In genomic region chr6:43253401-43253800, GRCh38 we compare ENCODE assay signal across 25 cellular contexts. TPM values are rescaled to one million over a fixed set of nuclear protein-coding genes. Genes with fewer than 3 reads are reported as not detected.
DNase-seq lines count a peak whose midpoint lies in the region; ATAC-seq, FAIRE-seq and TF ChIP-seq lines count a peak whose summit lies in the region.
"Had no signal": no experiment of that assay in that cellular context is flagged by ENCODE, and none has a peak within 500 bp of the region (broad histone marks: within the 10 kb centered on the region; RNA-seq: fewer than 3 reads in every experiment).

No MANE protein-coding gene starts in this region.

- no peak for TF ChIP-seq CTCF in H1 (IDR thresholded peaks at IDR 0.05; ENCODE audit: control extremely low read depth in 1 of 3, insufficient read depth in 1 of 3, low read depth in 1 of 3, low read length in 3 of 3)
- TF ChIP-seq CTCF in spleen (IDR thresholded peaks at IDR 0.05 in 8 of 11, conservative IDR thresholded peaks at IDR 0.05 in 3 of 11) = no peak
- no peak for TF ChIP-seq CTCF in uterus (IDR thresholded peaks at IDR 0.05)
- TF ChIP-seq CTCF in gastroesophageal sphincter (IDR thresholded peaks at IDR 0.05) = no peak

- H3K36me3 Mint-ChIP-seq in activated T-helper 17 cell treated with anti-CD3 and anti-CD28 coated beads, Interleukin-2, amount 50 U/mL, for 72 hours (ENCODE audit: low read depth) = no peaks in the 10 kb centered on the region

- no peak overlapping the region for H3K56ac ChIP-seq in H1 (replicated peaks; ENCODE audit: insufficient read length, low read depth, low read length)

- TF ChIP-seq EP300 in H1 (IDR thresholded peaks at IDR 0.05; ENCODE audit: borderline replicate concordance in 1 of 2, low read depth in 2 of 2, low read length in 2 of 2) (no peak), gastroesophageal sphincter (IDR thresholded peaks at IDR 0.05) (no peak)

- no peak overlapping the region for H3K9ac ChIP-seq in H1 (replicated peaks in 1 of 4; ENCODE audit: extremely low read depth in 1 of 4, low read depth in 3 of 4, low read length in 3 of 4)
- H3K9ac ChIP-seq: GM23248, KMS-11 had no signal

- H3K4ac ChIP-seq in H1 (replicated peaks; ENCODE audit: insufficient read length, low read depth, low read length) = no peak overlapping the region

- H3K79me1 ChIP-seq in H1 (ENCODE audit: low read depth, low read length) = no peaks in the 10 kb centered on the region

- no peak for TF ChIP-seq RAD21 in H1 (IDR thresholded peaks at IDR 0.05 in 1 of 2, conservative IDR thresholded peaks at IDR 0.05 in 1 of 2; ENCODE audit: low read depth in 2 of 2, low read length in 2 of 2)

- DNase-seq in H7 = peak; percentile 51
- DNase-seq in H1 (ENCODE audit: low read depth in 1 of 2, low spot score in 2 of 2) = no peak
- peak; percentile 62 for DNase-seq in spleen
- no peak for DNase-seq in activated CD4-positive, CD25-positive, alpha-beta regulatory T cell treated with anti-CD3 and anti-CD28 coated beads, Interleukin-2, amount 50 U/mL, for 72 hours
- DNase-seq in left colon = no peak
- DNase-seq in uterus = no peak
- DNase-seq: ACHN; AML-193; Caco-2; CD4-positive, alpha-beta T cell; DMS153; DMS79; GDM1 had no signal

- H2BK20ac ChIP-seq in H1 (ENCODE audit: low read length) = no peak overlapping the region

- H3K27ac ChIP-seq in H1 (ENCODE audit: low read depth, low read length) (no peak overlapping the region), spleen (no peak overlapping the region), uterus (no peak overlapping the region), gastroesophageal sphincter (no peak overlapping the region)
- H3K27ac ChIP-seq: C4-2B, GM23248, KMS-11 had no signal

- H3K9me3 ChIP-seq in H1 (ENCODE audit: insufficient read depth in 2 of 2, low read depth in 1 of 2, low read length in 1 of 2) (no peaks in the 10 kb centered on the region), spleen (no peaks in the 10 kb centered on the region), uterus (no peaks in the 10 kb centered on the region), gastroesophageal sphincter (no peaks in the 10 kb centered on the region)
- H3K9me3 ChIP-seq: Caco-2 had no signal

- peak overlapping the region; percentile 56 for H3K27ac Mint-ChIP-seq in activated T-helper 17 cell treated with anti-CD3 and anti-CD28 coated beads, Interleukin-2, amount 50 U/mL, for 72 hours
- H3K27ac Mint-ChIP-seq: CD4-positive, alpha-beta T cell had no signal

- peaks cover 17% of the 10 kb centered on the region for H3K27me3 Mint-ChIP-seq in activated T-helper 17 cell treated with anti-CD3 and anti-CD28 coated beads, Interleukin-2, amount 50 U/mL, for 72 hours

- H2BK120ac ChIP-seq in H1 (replicated peaks; ENCODE audit: low read depth, low read length) = no peak overlapping the region

- H3K36me3 ChIP-seq in H7 (replicated peaks; ENCODE audit: control insufficient read depth, insufficient read depth, low read length) (no peaks in the 10 kb centered on the region), H1 (ENCODE audit: control insufficient read depth in 2 of 4, insufficient read depth in 4 of 4, low read length in 3 of 4) (no peaks in the 10 kb centered on the region), spleen (no peaks in the 10 kb centered on the region), uterus (no peaks in the 10 kb centered on the region), gastroesophageal sphincter (no peaks in the 10 kb centered on the region)

- CTCF ChIA-PET in H1 (lab: Charles Lee; ENCODE audit: partially characterized antibody) = interaction anchor here (1.1 to 3.1 kb wide), 8 partner anchors 10 to 255 kb away, joined by 3 to 17 read pairs (median 4); partner anchors contain the start of genes CRIP3 and DNPH1

- peaks cover 16% of the 10 kb centered on the region for H3K27me3 ChIP-seq in H7 (ENCODE audit: control insufficient read depth, insufficient read depth, low read length)
- H3K27me3 ChIP-seq in H1 (replicated peaks in 1 of 4; ENCODE audit: control insufficient read depth in 3 of 4, extremely low read depth in 1 of 4, insufficient read depth in 3 of 4, low read length in 3 of 4) = no peaks in the 10 kb centered on the region; a peak in 1 of 7 replicates
- H3K27me3 ChIP-seq in spleen (replicated peaks in 1 of 7) = peaks cover 0 to 54% (median 7%) of the 10 kb centered on the region in 7 donors
- H3K27me3 ChIP-seq in uterus = no peaks in the 10 kb centered on the region
- peaks cover 63% of the 10 kb centered on the region for H3K27me3 ChIP-seq in gastroesophageal sphincter

- no peak overlapping the region for H3K4me3 Mint-ChIP-seq in activated T-helper 17 cell treated with anti-CD3 and anti-CD28 coated beads, Interleukin-2, amount 50 U/mL, for 72 hours
- H3K4me3 Mint-ChIP-seq: CD4-positive, alpha-beta T cell had no signal

- no peak overlapping the region for H2AFZ ChIP-seq in H1 (ENCODE audit: low read length)
- H2AFZ ChIP-seq: GM23248 had no signal

- H4K5ac ChIP-seq in H1 (ENCODE audit: insufficient read length, low read depth, low read length) = no peak overlapping the region

- TF ChIP-seq POLR2A in H1 (IDR thresholded peaks at IDR 0.05; ENCODE audit: control extremely low read depth in 1 of 2, low read depth in 2 of 2, low read length in 2 of 2) (no peak), spleen (IDR thresholded peaks at IDR 0.05) (no peak), uterus (IDR thresholded peaks at IDR 0.05) (no peak), gastroesophageal sphincter (IDR thresholded peaks at IDR 0.05) (no peak)

- H3K9me3 Mint-ChIP-seq in activated T-helper 17 cell treated with anti-CD3 and anti-CD28 coated beads, Interleukin-2, amount 50 U/mL, for 72 hours = no peaks in the 10 kb centered on the region
- H3K9me3 Mint-ChIP-seq: CD4-positive, alpha-beta T cell had no signal

- no peak overlapping the region for H3K14ac ChIP-seq in H1 (ENCODE audit: insufficient read length)

- 92% methylated on average over 11 of the region's 11 CpGs; no CpG with 5 or more reads in 1 of the 2 experiments for WGBS in H1 (ENCODE audit: extremely low coverage in 1 of 2, insufficient coverage in 1 of 2, insufficient read length in 1 of 2, insufficient replicate concordance in 2 of 2, low coverage in 1 of 2, low lambda C conversion rate in 2 of 2, missing lambda C conversion rate in 1 of 2), 2 experiments
- 86 to 97% (median 91%) methylated on average over 4 to 11 of the region's 11 CpGs for WGBS in spleen, 5 donors
- 73 to 80% methylated on average over 2 to 4 of the region's 11 CpGs for WGBS in gastroesophageal sphincter (ENCODE audit: low coverage in 1 of 2), 2 donors

- H4K20me1 ChIP-seq in H1 (replicated peaks in 1 of 2; ENCODE audit: control insufficient read depth in 1 of 2, insufficient read depth in 2 of 2, low read length in 2 of 2) = no peaks in the 10 kb centered on the region

- no peak overlapping the region for H2BK15ac ChIP-seq in H1 (ENCODE audit: low read length)

- H3K4me2 ChIP-seq in H1 (ENCODE audit: insufficient read depth in 1 of 2, low read depth in 2 of 2, low read length in 2 of 2) = no peak overlapping the region
- H3K4me2 ChIP-seq: KMS-11 had no signal

- H3K4me1 ChIP-seq in H1 (replicated peaks in 1 of 4; ENCODE audit: control insufficient read depth in 3 of 4, insufficient read depth in 4 of 4, low read length in 3 of 4) = peaks cover 0 to 4% (median 0%) of the 10 kb centered on the region in 4 experiments; a peak in 2 of 7 replicates
- H3K4me1 ChIP-seq in spleen = peaks cover 0 to 6% (median 0%) of the 10 kb centered on the region in 6 donors
- H3K4me1 ChIP-seq in uterus = no peaks in the 10 kb centered on the region
- H3K4me1 ChIP-seq in gastroesophageal sphincter = peaks cover 0 to 6% (median 0%) of the 10 kb centered on the region in 3 donors
- H3K4me1 ChIP-seq: Caco-2 had no signal

- no peak overlapping the region for H3K23ac ChIP-seq in H1 (ENCODE audit: insufficient read length)

- FAIRE-seq in H1 (lab: Jason Lieb, UNC) = no peak
- FAIRE-seq: A204.1, D721Med, H54, HepG2 had no signal

- no peak overlapping the region for H2BK12ac ChIP-seq in H1 (ENCODE audit: low read depth, low read length)

- H3K4me3 ChIP-seq in H7 (ENCODE audit: insufficient read depth, low read depth, low read length) (no peak overlapping the region), H1 (ENCODE audit: extremely low read depth in 1 of 4, insufficient read depth in 2 of 4, low read depth in 3 of 4, low read length in 4 of 4) (no peak overlapping the region), spleen (no peak overlapping the region), uterus (no peak overlapping the region), gastroesophageal sphincter (no peak overlapping the region)
- H3K4me3 ChIP-seq: GM23248 had no signal

- intact Hi-C loops in spleen (cut with DNase I; ENCODE audit: low total_unique reads) (no loop called here), left colon (cut with DNase I, micrococcal nuclease) (no loop called here), uterus (cut with DNase I; ENCODE audit: low total_unique reads) (no loop called here)

- no peak for ATAC-seq in activated T-helper 17 cell treated with anti-CD3 and anti-CD28 coated beads, Interleukin-2, amount 50 U/mL, for 72 hours (replicated peaks)
- no peak for ATAC-seq in left colon
- ATAC-seq in gastroesophageal sphincter = no peak
- ATAC-seq: HCT116, HepG2 had no signal

- POLR2A ChIA-PET in H1 (lab: Charles Lee; ENCODE audit: partially characterized antibody) = interaction anchor here (1.2 kb wide), 1 partner anchor 27 kb away, joined by 3 read pairs; no protein-coding TSS in a partner anchor

- no peak overlapping the region for H4K91ac ChIP-seq in H1 (replicated peaks; ENCODE audit: insufficient read length, low read length)

- peaks cover 18% of the 10 kb centered on the region for H3K4me1 Mint-ChIP-seq in activated T-helper 17 cell treated with anti-CD3 and anti-CD28 coated beads, Interleukin-2, amount 50 U/mL, for 72 hours

- H2AK5ac ChIP-seq in H1 (ENCODE audit: low read depth, low read length) = no peak overlapping the region

- H3K23me2 ChIP-seq in H1 (ENCODE audit: low read depth, low read length) = no peaks in the 10 kb centered on the region

- H3K18ac ChIP-seq in H1 (ENCODE audit: extremely low read depth, low read length) = no peak overlapping the region

- no peak overlapping the region for H4K8ac ChIP-seq in H1 (ENCODE audit: extremely low read depth, insufficient read depth, low read length)

- H2BK5ac ChIP-seq in H1 (ENCODE audit: low read depth, low read length) = 0 out of 2 replicates have a peak overlapping the region, but pooled peaks have one; percentile 9

- no peaks in the 10 kb centered on the region for H3K79me2 ChIP-seq in H1 (ENCODE audit: control insufficient read depth in 1 of 2, insufficient read depth in 2 of 2, low read length in 2 of 2)

RNA-seq across cellular contexts. Expression of gene TTBK1, which starts 10.1 kb away (rescaled TPM):
- not detected in 2 replicates for total RNA-seq in H7 (2014; rRNA removed; shearing (Covaris generic))
- total RNA-seq in activated T-helper 17 cell treated with anti-CD3 and anti-CD28 coated beads, Interleukin-2, amount 50 U/mL, for 72 hours = 1 to 10 TPM; 2.2 to 3.6 TPM
- 1.5 and 1.6 TPM in 2 replicates for total RNA-seq in H1 (2021; fragmentation: NEBNext Ultra II Directional; extraction: Animal tissue kit (Norgen Biotek cat#: 25700))
- polyA plus RNA-seq in H1 (2011; rRNA removed) = 0.53 and 0.63 TPM in 2 replicates
- 0.70 TPM for polyA plus RNA-seq in H1 (2011; cell fraction: cytosol; rRNA removed)
- 1.9 TPM for polyA plus RNA-seq in H1 (2011; cell fraction: nucleus; rRNA removed)
- polyA plus RNA-seq in H1 (2012, experiment 1 of 2) = 0.68 to 1.1 TPM (median 0.97 TPM) in 4 replicates
- polyA plus RNA-seq in H1 (2012, experiment 2 of 2) = 0.50 TPM
- polyA plus RNA-seq in H1 (2013, experiment 1 of 2) = 0.26 TPM
- polyA plus RNA-seq in H1 (2013, experiment 2 of 2) = 0.22 TPM
- polyA minus RNA-seq in H1 (2011; rRNA and poly(A)+ RNA removed) = 0.60 and 0.76 TPM in 2 replicates
- polyA minus RNA-seq in H1 (2011; cell fraction: cytosol; rRNA and poly(A)+ RNA removed) = 0.66 TPM
- 1.1 TPM for polyA minus RNA-seq in H1 (2011; cell fraction: nucleus; rRNA and poly(A)+ RNA removed)
- total RNA-seq in spleen = under 1 TPM in 6 of 7 donors, not detected in 1; 0.07 to 0.32 (median 0.11) TPM
- polyA plus RNA-seq in spleen = under 1 TPM; 0.05 to 0.19 (median 0.07) TPM
- under 1 TPM; 0.18 to 0.53 TPM for total RNA-seq in left colon
- under 1 TPM in 2 of 4 donors, not detected in 2; 0.06 to 0.14 TPM for total RNA-seq in uterus
- under 1 TPM in 2 of 4 donors, not detected in 2; 0.08 to 0.20 TPM for total RNA-seq in gastroesophageal sphincter
- total RNA-seq: CD4-positive, alpha-beta T cell; Daoy; GM23248 had no signal
- polyA plus RNA-seq: BJ, GM23248 had no signal

RNA-seq across cellular contexts. Expression of gene DNPH1, which starts 24.1 kb away (rescaled TPM):
- total RNA-seq in H7 (2014; rRNA removed; shearing (Covaris generic)) = 73.6 and 85.3 TPM in 2 replicates
- total RNA-seq in activated T-helper 17 cell treated with anti-CD3 and anti-CD28 coated beads, Interleukin-2, amount 50 U/mL, for 72 hours = 10 to 100 TPM; 42.6 to 57.8 TPM
- 33.9 and 37.2 TPM in 2 replicates for total RNA-seq in H1 (2021; fragmentation: NEBNext Ultra II Directional; extraction: Animal tissue kit (Norgen Biotek cat#: 25700))
- polyA plus RNA-seq in H1 (2011; rRNA removed) (134 and 168 TPM in 2 replicates), spleen (100 to 1,000 TPM; 126 to 201 (median 153) TPM)
- 125 TPM for polyA plus RNA-seq in H1 (2011; cell fraction: cytosol; rRNA removed)
- 70.6 TPM for polyA plus RNA-seq in H1 (2011; cell fraction: nucleus; rRNA removed)
- polyA plus RNA-seq in H1 (2012, experiment 1 of 2) = 48.8 to 75.5 TPM (median 71.2 TPM) in 4 replicates
- 54.9 TPM for polyA plus RNA-seq in H1 (2012, experiment 2 of 2)
- 53.9 TPM for polyA plus RNA-seq in H1 (2013, experiment 1 of 2)
- 54.5 TPM for polyA plus RNA-seq in H1 (2013, experiment 2 of 2)
- polyA minus RNA-seq in H1 (2011; rRNA and poly(A)+ RNA removed) = 7.8 and 8.3 TPM in 2 replicates
- polyA minus RNA-seq in H1 (2011; cell fraction: cytosol; rRNA and poly(A)+ RNA removed) = 11.4 TPM
- 24.6 TPM for polyA minus RNA-seq in H1 (2011; cell fraction: nucleus; rRNA and poly(A)+ RNA removed)
- total RNA-seq in spleen (10 to 100 TPM; 33.2 to 94.8 (median 54.0) TPM), left colon (10 to 100 TPM; 65.7 to 67.3 TPM), uterus (10 to 100 TPM; 23.4 to 68.4 (median 33.2) TPM), gastroesophageal sphincter (10 to 100 TPM; 66.5 to 95.0 (median 86.6) TPM)

RNA-seq across cellular contexts. Expression of gene SLC22A7, which starts 44.7 kb away (rescaled TPM):
- total RNA-seq in H7 (2014; rRNA removed; shearing (Covaris generic)) = not detected in 2 replicates
- not detected for total RNA-seq in activated T-helper 17 cell treated with anti-CD3 and anti-CD28 coated beads, Interleukin-2, amount 50 U/mL, for 72 hours
- total RNA-seq in H1 (2021; fragmentation: NEBNext Ultra II Directional; extraction: Animal tissue kit (Norgen Biotek cat#: 25700)) = not detected in 2 replicates
- polyA plus RNA-seq in H1 (2011; rRNA removed) = not detected in 2 replicates
- not detected for polyA plus RNA-seq in H1 (2011; cell fraction: cytosol; rRNA removed)
- polyA plus RNA-seq in H1 (2011; cell fraction: nucleus; rRNA removed) = not detected
- polyA plus RNA-seq in H1 (2012, experiment 1 of 2) = 0.13 to 0.58 TPM (median 0.47 TPM) in 3 of 4 replicates, not detected in the other
- polyA plus RNA-seq in H1 (2012, experiment 2 of 2) = 0.22 TPM
- polyA plus RNA-seq in H1 (2013, experiment 1 of 2) = not detected
- polyA plus RNA-seq in H1 (2013, experiment 2 of 2) = not detected
- polyA minus RNA-seq in H1 (2011; rRNA and poly(A)+ RNA removed) = not detected in 2 replicates
- polyA minus RNA-seq in H1 (2011; cell fraction: cytosol; rRNA and poly(A)+ RNA removed) = not detected
- polyA minus RNA-seq in H1 (2011; cell fraction: nucleus; rRNA and poly(A)+ RNA removed) = not detected
- not detected for total RNA-seq in spleen
- not detected for polyA plus RNA-seq in spleen
- not detected for total RNA-seq in left colon
- not detected for total RNA-seq in uterus
- total RNA-seq in gastroesophageal sphincter = not detected
- total RNA-seq: Caco-2; CD4-positive, alpha-beta T cell; Daoy; GM23248 had no signal
- polyA plus RNA-seq: BJ, GM23248 had no signal

RNA-seq across cellular contexts. Expression of gene CRIP3, which starts 55.2 kb away (rescaled TPM):
- total RNA-seq in H7 (2014; rRNA removed; shearing (Covaris generic)) = 20.1 and 28.1 TPM in 2 replicates
- total RNA-seq in activated T-helper 17 cell treated with anti-CD3 and anti-CD28 coated beads, Interleukin-2, amount 50 U/mL, for 72 hours = 1 to 10 TPM; 4.2 to 4.6 TPM
- 37.6 and 46.3 TPM in 2 replicates for total RNA-seq in H1 (2021; fragmentation: NEBNext Ultra II Directional; extraction: Animal tissue kit (Norgen Biotek cat#: 25700))
- 34.0 and 38.7 TPM in 2 replicates for polyA plus RNA-seq in H1 (2011; rRNA removed)
- polyA plus RNA-seq in H1 (2011; cell fraction: cytosol; rRNA removed) = 46.8 TPM
- polyA plus RNA-seq in H1 (2011; cell fraction: nucleus; rRNA removed) = 124 TPM
- 39.4 to 44.3 TPM (median 42.3 TPM) in 4 replicates for polyA plus RNA-seq in H1 (2012, experiment 1 of 2)
- polyA plus RNA-seq in H1 (2012, experiment 2 of 2) = 30.4 TPM
- polyA plus RNA-seq in H1 (2013, experiment 1 of 2) = 40.4 TPM
- polyA plus RNA-seq in H1 (2013, experiment 2 of 2) = 36.5 TPM
- 22.8 and 23.5 TPM in 2 replicates for polyA minus RNA-seq in H1 (2011; rRNA and poly(A)+ RNA removed)
- polyA minus RNA-seq in H1 (2011; cell fraction: cytosol; rRNA and poly(A)+ RNA removed) = 17.9 TPM
- 22.5 TPM for polyA minus RNA-seq in H1 (2011; cell fraction: nucleus; rRNA and poly(A)+ RNA removed)
- total RNA-seq in spleen = 10 to 100 TPM in 1 of 7 donors, 1 to 10 TPM in 6; 6.4 to 11.6 (median 7.1) TPM
- polyA plus RNA-seq in spleen = 10 to 100 TPM; 15.1 to 36.5 (median 35.8) TPM
- 1 to 10 TPM; 1.4 TPM for total RNA-seq in left colon
- 1 to 10 TPM in 2 of 4 donors, not detected in 2; 1.5 to 2.7 TPM for total RNA-seq in uterus
- not detected for total RNA-seq in gastroesophageal sphincter
- total RNA-seq: Caco-2, GM23248 had no signal
- polyA plus RNA-seq: BJ, GM23248 had no signal

Comparison
In these comparisons a context has a peak if more than half of its experiments do, and no peak if none do; other contexts are left out.
1. DNase-seq: peak in H7 (single experiment) and spleen (single experiment); none in H1 (0 of 2), activated CD4-positive, CD25-positive, alpha-beta regulatory T cell treated with anti-CD3 and anti-CD28 coated beads, Interleukin-2, amount 50 U/mL, for 72 hours (single experiment), left colon (0 of 2) and uterus (0 of 2).